ENCODE assay signal across 8 cellular contexts in the genomic region with DNA sequence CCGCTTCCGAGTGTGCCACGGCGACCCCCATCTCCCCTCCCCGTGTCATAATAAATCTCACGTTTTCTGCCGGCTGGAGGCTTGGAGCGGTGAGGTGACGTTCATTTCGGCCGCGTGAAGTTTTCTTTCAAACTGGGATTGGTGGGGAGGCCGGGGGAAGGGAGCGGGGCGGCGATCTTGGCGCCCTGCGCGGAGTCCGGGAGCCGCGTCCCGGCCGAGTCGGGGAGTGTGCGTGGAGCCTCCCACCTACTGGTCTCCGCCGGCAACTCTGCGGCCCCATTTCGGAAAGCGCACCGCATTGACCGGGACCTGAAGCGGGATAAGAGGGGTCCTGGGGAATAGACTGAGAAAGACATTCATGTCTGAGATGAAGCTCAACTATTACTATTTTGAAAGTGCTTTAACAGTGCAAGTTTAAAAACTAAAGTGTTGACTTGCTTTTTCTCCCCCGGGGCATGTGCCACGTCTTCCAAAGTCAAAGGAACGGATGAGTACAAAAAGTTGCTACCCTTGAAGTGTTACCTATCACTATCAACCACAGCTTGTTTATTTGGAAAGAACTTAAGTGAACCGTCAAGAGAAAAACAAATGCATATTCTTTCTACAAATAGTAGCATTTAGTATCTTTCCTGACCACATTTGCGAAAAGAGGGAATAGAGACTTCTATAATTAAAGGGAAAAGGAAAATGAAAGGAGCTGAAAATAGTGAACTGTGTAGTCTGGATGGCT. TPM values are rescaled to one million over a fixed set of nuclear protein-coding genes. Genes with fewer than 3 reads are reported as not detected.
A peak's percentile ranks its signal among the peaks of the same experiment; 100 is the strongest.
DNase-seq lines count a peak whose midpoint lies in the region; ATAC-seq and TF ChIP-seq lines count a peak whose summit lies in the region.

No MANE protein-coding gene starts in this region.

- no peaks in the 10 kb centered on the region for H3K9me3 Mint-ChIP-seq in activated naive CD8-positive, alpha-beta T cell treated with anti-CD3 and anti-CD28 coated beads, Interleukin-2, amount 10 ng/mL, durations not matched to agents 7 days and 5 days

- DNase-seq in Ammon's horn (ENCODE audit: low spot score) = peak; percentile 77
- DNase-seq in NCI-H446 (lab: John Stamatoyannopoulos, UW) = peak; percentile 35 to 72
- DNase-seq in activated naive CD8-positive, alpha-beta T cell treated with anti-CD3 and anti-CD28 coated beads, Interleukin-2, amount 10 ng/mL, durations not matched to agents 7 days and 5 days = no peak
- DNase-seq in Right ventricle myocardium inferior (ENCODE audit: missing footprints) = peak; percentile 88
- peak; percentile 32 for DNase-seq in omental fat pad (ENCODE audit: low spot score)
- DNase-seq in NOMO-1 treated with dmso at 0.1 percent for 144 hours (lab: John Stamatoyannopoulos, UW; ENCODE audit: unreplicated experiment) = no peak

- intact Hi-C loops in Right ventricle myocardium inferior (cut with DNase I) = loop anchor here (2.0 to 10.0 kb wide), 4 partner anchors 50 to 465 kb away; no protein-coding TSS in a partner anchor

- peaks cover 35% of the 10 kb centered on the region for H3K4me1 Mint-ChIP-seq in activated naive CD8-positive, alpha-beta T cell treated with anti-CD3 and anti-CD28 coated beads, Interleukin-2, amount 10 ng/mL, durations not matched to agents 7 days and 5 days

- H3K27ac Mint-ChIP-seq in activated naive CD8-positive, alpha-beta T cell treated with anti-CD3 and anti-CD28 coated beads, Interleukin-2, amount 10 ng/mL, durations not matched to agents 7 days and 5 days = peak overlapping the region; percentile 42

- POLR2A ChIA-PET in activated naive CD8-positive, alpha-beta T cell treated with anti-CD3 and anti-CD28 coated beads, Interleukin-2, amount 10 ng/mL, durations not matched to agents 7 days and 5 days (lab: Charles Lee) = interaction anchor here (0.7 to 1.1 kb wide), 2 partner anchors 31 to 1092 kb away, joined by 3 read pairs; no protein-coding TSS in a partner anchor

- no peaks in the 10 kb centered on the region for H3K36me3 Mint-ChIP-seq in activated naive CD8-positive, alpha-beta T cell treated with anti-CD3 and anti-CD28 coated beads, Interleukin-2, amount 10 ng/mL, durations not matched to agents 7 days and 5 days

- H3K4me3 Mint-ChIP-seq in activated naive CD8-positive, alpha-beta T cell treated with anti-CD3 and anti-CD28 coated beads, Interleukin-2, amount 10 ng/mL, durations not matched to agents 7 days and 5 days = peak overlapping the region; percentile 75

- H3K27me3 Mint-ChIP-seq in activated naive CD8-positive, alpha-beta T cell treated with anti-CD3 and anti-CD28 coated beads, Interleukin-2, amount 10 ng/mL, durations not matched to agents 7 days and 5 days = peaks cover 30% of the 10 kb centered on the region

- no peak for TF ChIP-seq CTCF in omental fat pad (IDR thresholded peaks at IDR 0.05)

- TF ChIP-seq POLR2A in GM18505 (IDR thresholded peaks at IDR 0.05; ENCODE audit: borderline replicate concordance, extremely low read depth, insufficient read depth, insufficient read length) = peak; percentile 31

- ATAC-seq in GM18505 (IDR thresholded peaks at IDR 0.05; ENCODE audit: unreplicated experiment) (peak; percentile 18), HG02943 (IDR thresholded peaks at IDR 0.05; ENCODE audit: low read depth, unreplicated experiment) (peak; percentile 24), Right ventricle myocardium inferior (peak; percentile 87), omental fat pad (ENCODE audit: low FRiP score) (peak; percentile 86)
- ATAC-seq in activated naive CD8-positive, alpha-beta T cell treated with anti-CD3 and anti-CD28 coated beads, Interleukin-2, amount 10 ng/mL, durations not matched to agents 7 days and 5 days (ENCODE audit: low read depth) = peak; percentile 27

RNA-seq across cellular contexts. Expression of a gene that starts 0.8 kb away (rescaled TPM):
- 10 to 100 TPM; 18.7 to 20.6 TPM for total RNA-seq in activated naive CD8-positive, alpha-beta T cell treated with anti-CD3 and anti-CD28 coated beads, Interleukin-2, amount 10 ng/mL, durations not matched to agents 7 days and 5 days
- total RNA-seq in Right ventricle myocardium inferior = 4.7 TPM
- 10 to 100 TPM; 11.2 to 18.0 (median 12.9) TPM for total RNA-seq in omental fat pad

Comparison
In these comparisons a context has a peak if more than half of its experiments do, and no peak if none do; other contexts are left out.
1. DNase-seq: peak in Ammon's horn (single experiment), NCI-H446 (2 of 2), Right ventricle myocardium inferior (single experiment) and omental fat pad (single experiment); none in activated naive CD8-positive, alpha-beta T cell treated with anti-CD3 and anti-CD28 coated beads, Interleukin-2, amount 10 ng/mL, durations not matched to agents 7 days and 5 days (single experiment) and NOMO-1 treated with dmso at 0.1 percent for 144 hours (single experiment).
2. ATAC-seq: peak in every context shown above with its lines; median percentile 87 in Right ventricle myocardium inferior; 86 in omental fat pad; 27 in activated naive CD8-positive, alpha-beta T cell treated with anti-CD3 and anti-CD28 coated beads, Interleukin-2, amount 10 ng/mL, durations not matched to agents 7 days and 5 days; 24 in HG02943; 18 in GM18505.